ENCODE assay signal across 23 cellular contexts in the genomic region with DNA sequence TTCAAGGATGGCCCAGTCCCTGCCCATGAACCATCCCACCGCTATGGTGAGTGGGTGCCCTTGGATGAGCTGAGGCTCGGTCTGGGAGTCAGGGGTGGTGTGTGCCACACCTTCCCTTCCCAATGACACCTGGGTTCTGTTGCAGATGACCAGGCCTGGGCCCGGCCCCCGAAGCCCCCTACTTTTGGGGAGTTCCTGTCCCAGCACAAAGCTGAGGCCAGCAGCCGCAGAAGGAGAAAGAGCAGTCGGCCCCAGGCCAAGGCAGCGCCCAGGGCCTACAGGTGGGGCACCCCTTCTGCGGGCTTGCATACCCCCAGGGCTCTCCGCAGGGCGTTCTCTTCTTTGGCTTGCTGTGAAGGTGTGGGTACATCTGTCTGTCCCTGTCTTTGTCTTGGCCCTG. TPM values are rescaled to one million over a fixed set of nuclear protein-coding genes. Genes with fewer than 3 reads are reported as not detected.
A peak's percentile ranks its signal among the peaks of the same experiment; 100 is the strongest.
DNase-seq lines count a peak whose midpoint lies in the region; ATAC-seq and TF ChIP-seq lines count a peak whose summit lies in the region.
"Had no signal": no experiment of that assay in that cellular context is flagged by ENCODE, and none has a peak within 500 bp of the region (broad histone marks: within the 10 kb centered on the region; RNA-seq: fewer than 3 reads in every experiment).

No MANE protein-coding gene starts in this region.

- no peaks in the 10 kb centered on the region for H3K27me3 ChIP-seq in upper lobe of right lung
- H3K27me3 ChIP-seq in esophagus squamous epithelium: no peaks in the 10 kb centered on the region

- H3K27ac Mint-ChIP-seq in activated naive CD4-positive, alpha-beta T cell treated with anti-CD3 and anti-CD28 coated beads, Interleukin-2, amount 10 ng/mL, durations not matched to agents 7 days and 5 days: peak overlapping the region; percentile 75
- no peak overlapping the region for H3K27ac Mint-ChIP-seq in activated naive CD4-positive, alpha-beta T cell treated with anti-CD3 and anti-CD28 coated beads, Interleukin-2, amount 50 U/mL, for 72 hours
- no peak overlapping the region for H3K27ac Mint-ChIP-seq in neural crest cell (ENCODE audit: unreplicated experiment)
- H3K27ac Mint-ChIP-seq: HFFc6 had no signal

- no peaks in the 10 kb centered on the region for H3K9me3 ChIP-seq in upper lobe of right lung
- no peaks in the 10 kb centered on the region for H3K9me3 ChIP-seq in esophagus squamous epithelium
- H3K9me3 ChIP-seq: A549 had no signal

- no peak overlapping the region for H3K4me3 Mint-ChIP-seq in activated naive CD4-positive, alpha-beta T cell treated with anti-CD3 and anti-CD28 coated beads, Interleukin-2, amount 10 ng/mL, durations not matched to agents 7 days and 5 days
- peak overlapping the region; percentile 47 for H3K4me3 Mint-ChIP-seq in neural crest cell
- H3K4me3 Mint-ChIP-seq: HFFc6 had no signal

- peaks cover 33% of the 10 kb centered on the region for H3K36me3 Mint-ChIP-seq in activated naive CD4-positive, alpha-beta T cell treated with anti-CD3 and anti-CD28 coated beads, Interleukin-2, amount 10 ng/mL, durations not matched to agents 7 days and 5 days
- H3K36me3 Mint-ChIP-seq in activated naive CD4-positive, alpha-beta T cell treated with anti-CD3 and anti-CD28 coated beads, Interleukin-2, amount 50 U/mL, for 72 hours: peaks cover 0 to 5% of the 10 kb centered on the region in 2 donors
- H3K36me3 Mint-ChIP-seq in neural crest cell (ENCODE audit: low read depth): peaks cover 13% of the 10 kb centered on the region

- CTCF ChIA-PET in activated naive CD4-positive, alpha-beta T cell treated with anti-CD3 and anti-CD28 coated beads, Interleukin-2, amount 10 ng/mL, durations not matched to agents 7 days and 5 days (lab: Charles Lee): no interaction called here
- CTCF ChIA-PET in RWPE1 (lab: Yijun Ruan, JAX): interaction anchor here (0.7 kb wide), 1 partner anchor 115 kb away, joined by 4 read pairs; no protein-coding TSS in a partner anchor
- CTCF ChIA-PET in GM10248 (lab: Yijun Ruan, JAX): interaction anchor here (1.3 to 1.4 kb wide), 2 partner anchors 79 to 120 kb away, joined by 4 to 5 read pairs; a partner anchor contains a TSS

- peaks cover 20% of the 10 kb centered on the region for H3K4me1 Mint-ChIP-seq in activated naive CD4-positive, alpha-beta T cell treated with anti-CD3 and anti-CD28 coated beads, Interleukin-2, amount 10 ng/mL, durations not matched to agents 7 days and 5 days
- peaks cover 25% of the 10 kb centered on the region for H3K4me1 Mint-ChIP-seq in neural crest cell

- intact Hi-C loops in upper lobe of right lung (cut with DNase I) (no loop called here), esophagus squamous epithelium (cut with DNase I) (no loop called here)

- H3K9me3 Mint-ChIP-seq in activated naive CD4-positive, alpha-beta T cell treated with anti-CD3 and anti-CD28 coated beads, Interleukin-2, amount 10 ng/mL, durations not matched to agents 7 days and 5 days: no peaks in the 10 kb centered on the region
- H3K9me3 Mint-ChIP-seq in activated naive CD4-positive, alpha-beta T cell treated with anti-CD3 and anti-CD28 coated beads, Interleukin-2, amount 50 U/mL, for 72 hours: no peaks in the 10 kb centered on the region
- H3K9me3 Mint-ChIP-seq in neural crest cell: no peaks in the 10 kb centered on the region
- H3K9me3 Mint-ChIP-seq: CD8-positive, alpha-beta memory T cell; HFFc6 had no signal

- H3K27me3 Mint-ChIP-seq in activated naive CD4-positive, alpha-beta T cell treated with anti-CD3 and anti-CD28 coated beads, Interleukin-2, amount 10 ng/mL, durations not matched to agents 7 days and 5 days: no peaks in the 10 kb centered on the region
- H3K27me3 Mint-ChIP-seq in neural crest cell (ENCODE audit: low read depth): peaks cover 5% of the 10 kb centered on the region
- H3K27me3 Mint-ChIP-seq: CD8-positive, alpha-beta memory T cell had no signal

- POLR2A ChIA-PET in RWPE1 (lab: Yijun Ruan, JAX; ENCODE audit: low non-redundant PET): no interaction called here
- POLR2A ChIA-PET in GM10248 (lab: Yijun Ruan, JAX): no interaction called here

- 82% methylated on average over 2 of the region's 10 CpGs; no CpG with 5 or more reads in 1 of the 2 donors for WGBS in esophagus squamous epithelium, 2 donors

- no peak for TF ChIP-seq POLR2A in esophagus squamous epithelium (IDR thresholded peaks at IDR 0.05)

- ATAC-seq in activated naive CD4-positive, alpha-beta T cell treated with anti-CD3 and anti-CD28 coated beads, Interleukin-2, amount 50 U/mL, for 72 hours: no peak
- no peak for ATAC-seq in upper lobe of right lung
- ATAC-seq: A549 had no signal

- H3K27ac ChIP-seq in RWPE1 (peak overlapping the region; percentile 99), upper lobe of right lung (no peak overlapping the region), esophagus squamous epithelium (no peak overlapping the region)
- H3K27ac ChIP-seq: A549, KMS-11, PC-9, SK-N-MC had no signal

- no peak for DNase-seq in activated naive CD4-positive, alpha-beta T cell treated with anti-CD3 and anti-CD28 coated beads, Interleukin-2, amount 10 ng/mL, durations not matched to agents 7 days and 5 days
- no peak for DNase-seq in activated naive CD4-positive, alpha-beta T cell treated with anti-CD3 and anti-CD28 coated beads, Interleukin-2, amount 50 U/mL, for 72 hours (ENCODE audit: low spot score in 2 of 2)
- DNase-seq in RWPE1 (ENCODE audit: low spot score): no peak
- DNase-seq in neural crest cell (ENCODE audit: low read depth, low spot score): no peak
- peak; percentile 69 for DNase-seq in upper lobe of right lung
- DNase-seq in GM10248 (ENCODE audit: extremely low spot score): no peak
- DNase-seq in H4 (ENCODE audit: low spot score): no peak
- DNase-seq in esophagus squamous epithelium (lab: John Stamatoyannopoulos, UW): no peak
- DNase-seq: C1 segment of cervical spinal cord; CD8-positive, alpha-beta memory T cell; DMS79 treated with DMSO at 0.1 percent for 48 hours; GF-D8; HFFc6; MM.1S; NCI-H1694; NCI-H2029 treated with DMSO at 0.1 percent for 48 hours; NCI-H526 treated with DMSO at 0.1 percent for 48 hours; PC-9; SHP77 had no signal

- TF ChIP-seq CTCF in RWPE1 (conservative IDR thresholded peaks at IDR 0.05; ENCODE audit: low read depth) (no peak), neural crest cell (conservative IDR thresholded peaks at IDR 0.05) (no peak), upper lobe of right lung (IDR thresholded peaks at IDR 0.05) (no peak), GM10248 (IDR thresholded peaks at IDR 0.05; ENCODE audit: control extremely low read depth, extremely low read depth, low read depth, missing control alignments) (no peak), esophagus squamous epithelium (IDR thresholded peaks at IDR 0.05) (no peak)

- peaks cover 5% of the 10 kb centered on the region for H3K4me1 ChIP-seq in upper lobe of right lung
- H3K4me1 ChIP-seq in esophagus squamous epithelium: peaks cover 3 to 36% (median 15%) of the 10 kb centered on the region in 3 donors

- H3K4me3 ChIP-seq in upper lobe of right lung (no peak overlapping the region), esophagus squamous epithelium (no peak overlapping the region)
- H3K4me3 ChIP-seq: A549, PC-9, SK-N-MC had no signal

- peaks cover 51% of the 10 kb centered on the region for H3K36me3 ChIP-seq in upper lobe of right lung
- peaks cover 12 to 65% (median 34%) of the 10 kb centered on the region in 3 donors for H3K36me3 ChIP-seq in esophagus squamous epithelium

RNA-seq across cellular contexts. Expression of a gene that starts 4.3 kb away (rescaled TPM):
- 10 to 100 TPM; 16.9 to 20.0 TPM for total RNA-seq in activated naive CD4-positive, alpha-beta T cell treated with anti-CD3 and anti-CD28 coated beads, Interleukin-2, amount 50 U/mL, for 72 hours
- total RNA-seq in neural crest cell: 10.2 and 10.6 TPM in 2 replicates
- 18.2 TPM for total RNA-seq in upper lobe of right lung
- 5.7 and 7.2 TPM in 2 replicates for total RNA-seq in H4 (2014; rRNA removed; shearing (Covaris generic))
- total RNA-seq in esophagus squamous epithelium: 1 to 10 TPM; 1.4 to 8.2 (median 3.5) TPM

RNA-seq across cellular contexts. Expression of a gene that starts 14.1 kb away (rescaled TPM):
- 10 to 100 TPM; 50.0 to 60.2 TPM for total RNA-seq in activated naive CD4-positive, alpha-beta T cell treated with anti-CD3 and anti-CD28 coated beads, Interleukin-2, amount 50 U/mL, for 72 hours
- total RNA-seq in neural crest cell (24.6 and 26.1 TPM in 2 replicates), upper lobe of right lung (36.1 TPM), esophagus squamous epithelium (10 to 100 TPM in 2 of 4 donors, 1 to 10 TPM in 2; 6.6 to 16.8 (median 10.5) TPM)
- 3.4 and 3.6 TPM in 2 replicates for total RNA-seq in H4 (2014; rRNA removed; shearing (Covaris generic))

RNA-seq across cellular contexts. Expression of a gene that starts 39.3 kb away (rescaled TPM):
- 1 to 10 TPM; 1.3 to 3.2 TPM for total RNA-seq in activated naive CD4-positive, alpha-beta T cell treated with anti-CD3 and anti-CD28 coated beads, Interleukin-2, amount 50 U/mL, for 72 hours
- total RNA-seq in neural crest cell (0.44 TPM in 1 of 2 replicates, not detected in the other), upper lobe of right lung (58.9 TPM), esophagus squamous epithelium (1 to 10 TPM in 3 of 4 donors, under 1 TPM in 1; 0.87 to 3.2 (median 2.3) TPM)
- total RNA-seq in H4 (2014; rRNA removed; shearing (Covaris generic)): 0.04 TPM in 1 of 2 replicates, not detected in the other
- total RNA-seq: RPMI7951 had no signal

RNA-seq across cellular contexts. Expression of a gene that starts 39.4 kb away (rescaled TPM):
- 10 to 100 TPM; 21.9 to 84.2 TPM for total RNA-seq in activated naive CD4-positive, alpha-beta T cell treated with anti-CD3 and anti-CD28 coated beads, Interleukin-2, amount 50 U/mL, for 72 hours
- total RNA-seq in neural crest cell: 6.1 and 6.3 TPM in 2 replicates
- total RNA-seq in upper lobe of right lung: 20.1 TPM
- total RNA-seq in H4 (2014; rRNA removed; shearing (Covaris generic)): 3.3 and 3.7 TPM in 2 replicates
- total RNA-seq in esophagus squamous epithelium: 1 to 10 TPM in 3 of 4 donors, under 1 TPM in 1; 0.48 to 3.2 (median 2.6) TPM

Comparison
In these comparisons a context has a peak if more than half of its experiments do, and no peak if none do; other contexts are left out.
1. RNA of a gene that starts 39.3 kb away (total RNA-seq): 58.9 TPM in upper lobe of right lung (single experiment); 1.3 to 3.2 TPM in activated naive CD4-positive, alpha-beta T cell treated with anti-CD3 and anti-CD28 coated beads, Interleukin-2, amount 50 U/mL, for 72 hours, 0.87 to 3.2 TPM in esophagus squamous epithelium, 0.44 TPM in neural crest cell and 0.04 TPM in H4; every median in the first group is over 10 times any median in the second.